Comparison of ENCODE assay signal across 14 cellular contexts in genomic region chr1:4485878-4486277, GRCh38.
DNase-seq lines count a peak whose midpoint lies in the region; ATAC-seq and TF ChIP-seq lines count a peak whose summit lies in the region.
"Had no signal": no experiment of that assay in that cellular context is flagged by ENCODE, and none has a peak within 500 bp of the region (broad histone marks: within the 10 kb centered on the region; RNA-seq: fewer than 3 reads in every experiment).

No MANE protein-coding gene starts in this region.

- H3K4me1 Mint-ChIP-seq in activated T-cell treated with anti-CD3 and anti-CD28 coated beads, Interleukin-2, amount 50 U/mL, for 72 hours (ENCODE audit: low read depth) = no peaks in the 10 kb centered on the region

- DNase-seq in caudate nucleus (lab: John Stamatoyannopoulos, UW) (no peak), DMS53 treated with DMSO at 0.1 percent for 48 hours (lab: John Stamatoyannopoulos, UW; ENCODE audit: unreplicated experiment) (no peak), NCI-H1436 treated with DMSO at 0.1 percent for 48 hours (lab: John Stamatoyannopoulos, UW) (no peak)
- DNase-seq in activated T-cell treated with anti-CD3 and anti-CD28 coated beads, Interleukin-2, amount 50 U/mL, for 72 hours = no peak
- DNase-seq: CD4-positive, alpha-beta T cell; DMS153; GF-D8; GOT3; IMR-90 had no signal

- TF ChIP-seq CTCF in HEK293 (tag by site-specific recombination; IDR thresholded peaks at IDR 0.05) = no peak
- no peak for TF ChIP-seq CTCF in neural cell (IDR thresholded peaks at IDR 0.05; ENCODE audit: poor library complexity, severe bottlenecking)

- peaks cover under 1% of the 10 kb centered on the region for H3K27me3 Mint-ChIP-seq in activated T-cell treated with anti-CD3 and anti-CD28 coated beads, Interleukin-2, amount 50 U/mL, for 72 hours (ENCODE audit: low read depth)

- no peaks in the 10 kb centered on the region for H3K9me3 Mint-ChIP-seq in activated T-cell treated with anti-CD3 and anti-CD28 coated beads, Interleukin-2, amount 50 U/mL, for 72 hours
- H3K9me3 Mint-ChIP-seq: CD4-positive, alpha-beta T cell had no signal

- H3K27ac Mint-ChIP-seq in activated T-cell treated with anti-CD3 and anti-CD28 coated beads, Interleukin-2, amount 50 U/mL, for 72 hours = no peak overlapping the region
- H3K27ac Mint-ChIP-seq: B cell; CD4-positive, alpha-beta T cell had no signal

- POLR2A ChIA-PET in HEK293 (lab: Yijun Ruan, JAX) = no interaction called here

- no peak overlapping the region for H3K27ac ChIP-seq in HEK293 (ENCODE audit: extremely low read depth, low read depth, low read length)
- peak overlapping the region; percentile 76 for H3K27ac ChIP-seq in caudate nucleus (ENCODE audit: low read depth, low read length)
- H3K27ac ChIP-seq in neural cell (ENCODE audit: low read length) = peak overlapping the region; percentile 89
- H3K27ac ChIP-seq: C4-2B had no signal

- no peaks in the 10 kb centered on the region for H3K9me2 ChIP-seq in neural cell (ENCODE audit: insufficient read depth, low read length)

- no peaks in the 10 kb centered on the region for H4K20me1 ChIP-seq in neural cell (ENCODE audit: insufficient read depth)

- H3K4me3 ChIP-seq in HEK293 (ENCODE audit: low read depth, low read length) (no peak overlapping the region), neural cell (ENCODE audit: low read length) (peak overlapping the region; percentile 52)

- no peak for ATAC-seq in activated T-cell treated with anti-CD3 and anti-CD28 coated beads, Interleukin-2, amount 50 U/mL, for 72 hours (replicated peaks in 1 of 2)
- ATAC-seq: HCT116 had no signal

- no peaks in the 10 kb centered on the region for H3K79me2 ChIP-seq in neural cell (replicated peaks; ENCODE audit: insufficient read depth, low read length)

- CTCF ChIA-PET in HEK293 (lab: Yijun Ruan, JAX) = no interaction called here

- H3K4me2 ChIP-seq in neural cell (ENCODE audit: low read length) = no peak overlapping the region

- H2AFZ ChIP-seq in neural cell (ENCODE audit: low read depth, low read length) = no peak overlapping the region

- H3K9ac ChIP-seq in neural cell (ENCODE audit: low read length) = peak overlapping the region; percentile 50

- H3F3A ChIP-seq in neural cell (ENCODE audit: insufficient read depth, low read length, poor library complexity, severe bottlenecking) = no peaks in the 10 kb centered on the region

- H3K36me3 Mint-ChIP-seq in activated T-cell treated with anti-CD3 and anti-CD28 coated beads, Interleukin-2, amount 50 U/mL, for 72 hours (ENCODE audit: insufficient read depth in 2 of 2) = no peaks in the 10 kb centered on the region

- H3K36me3 ChIP-seq in HEK293 (ENCODE audit: control insufficient read depth in 2 of 2, insufficient read depth in 1 of 2, low read length in 2 of 2) = no peaks in the 10 kb centered on the region
- no peaks in the 10 kb centered on the region for H3K36me3 ChIP-seq in neural cell (ENCODE audit: insufficient read depth, low read length)

- no peak overlapping the region for H3K4me3 Mint-ChIP-seq in activated T-cell treated with anti-CD3 and anti-CD28 coated beads, Interleukin-2, amount 50 U/mL, for 72 hours
- H3K4me3 Mint-ChIP-seq: B cell; CD4-positive, alpha-beta T cell had no signal

- no peaks in the 10 kb centered on the region for H3K4me1 ChIP-seq in HEK293 (ENCODE audit: control insufficient read depth, insufficient read depth, low read length)

- H3K27me3 ChIP-seq in neural cell (ENCODE audit: insufficient read depth, low read depth, low read length) = no peaks in the 10 kb centered on the region

- TF ChIP-seq EP300 in neural cell (conservative IDR thresholded peaks at IDR 0.05; ENCODE audit: poor library complexity, severe bottlenecking) = no peak

- TF ChIP-seq RAD21 in neural cell (conservative IDR thresholded peaks at IDR 0.05) = no peak

- H3K9me3 ChIP-seq in HEK293 (ENCODE audit: control insufficient read depth, insufficient read depth, low read depth, low read length) = no peaks in the 10 kb centered on the region
- H3K9me3 ChIP-seq in neural cell (ENCODE audit: low read length) = no peaks in the 10 kb centered on the region

TF ChIP-seq in HEK293, 187 proteins besides CTCF, POLR2A, EP300 and RAD21:
- TF ChIP-seq MYNN (tag by site-specific recombination; IDR thresholded peaks at IDR 0.05; ENCODE audit: borderline replicate concordance) = 0 out of 2 replicates have a peak, but pooled peaks have one; percentile 43
- TF ChIP-seq, protein P1, sequence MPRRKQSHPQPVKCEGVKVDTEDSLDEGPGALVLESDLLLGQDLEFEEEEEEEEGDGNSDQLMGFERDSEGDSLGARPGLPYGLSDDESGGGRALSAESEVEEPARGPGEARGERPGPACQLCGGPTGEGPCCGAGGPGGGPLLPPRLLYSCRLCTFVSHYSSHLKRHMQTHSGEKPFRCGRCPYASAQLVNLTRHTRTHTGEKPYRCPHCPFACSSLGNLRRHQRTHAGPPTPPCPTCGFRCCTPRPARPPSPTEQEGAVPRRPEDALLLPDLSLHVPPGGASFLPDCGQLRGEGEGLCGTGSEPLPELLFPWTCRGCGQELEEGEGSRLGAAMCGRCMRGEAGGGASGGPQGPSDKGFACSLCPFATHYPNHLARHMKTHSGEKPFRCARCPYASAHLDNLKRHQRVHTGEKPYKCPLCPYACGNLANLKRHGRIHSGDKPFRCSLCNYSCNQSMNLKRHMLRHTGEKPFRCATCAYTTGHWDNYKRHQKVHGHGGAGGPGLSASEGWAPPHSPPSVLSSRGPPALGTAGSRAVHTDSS (tag by site-specific recombination; IDR thresholded peaks at IDR 0.05) = no peak

TF ChIP-seq in neural cell, 6 proteins besides CTCF, POLR2A, EP300 and RAD21:
- TF ChIP-seq TAF1 (IDR thresholded peaks at IDR 0.05; ENCODE audit: low read depth) = no peak
- no peak for TF ChIP-seq POLR2AphosphoS5 (IDR thresholded peaks at IDR 0.05)
- TF ChIP-seq MXI1 (conservative IDR thresholded peaks at IDR 0.05; ENCODE audit: poor library complexity, severe bottlenecking) = no peak
- TF ChIP-seq, protein P2, sequence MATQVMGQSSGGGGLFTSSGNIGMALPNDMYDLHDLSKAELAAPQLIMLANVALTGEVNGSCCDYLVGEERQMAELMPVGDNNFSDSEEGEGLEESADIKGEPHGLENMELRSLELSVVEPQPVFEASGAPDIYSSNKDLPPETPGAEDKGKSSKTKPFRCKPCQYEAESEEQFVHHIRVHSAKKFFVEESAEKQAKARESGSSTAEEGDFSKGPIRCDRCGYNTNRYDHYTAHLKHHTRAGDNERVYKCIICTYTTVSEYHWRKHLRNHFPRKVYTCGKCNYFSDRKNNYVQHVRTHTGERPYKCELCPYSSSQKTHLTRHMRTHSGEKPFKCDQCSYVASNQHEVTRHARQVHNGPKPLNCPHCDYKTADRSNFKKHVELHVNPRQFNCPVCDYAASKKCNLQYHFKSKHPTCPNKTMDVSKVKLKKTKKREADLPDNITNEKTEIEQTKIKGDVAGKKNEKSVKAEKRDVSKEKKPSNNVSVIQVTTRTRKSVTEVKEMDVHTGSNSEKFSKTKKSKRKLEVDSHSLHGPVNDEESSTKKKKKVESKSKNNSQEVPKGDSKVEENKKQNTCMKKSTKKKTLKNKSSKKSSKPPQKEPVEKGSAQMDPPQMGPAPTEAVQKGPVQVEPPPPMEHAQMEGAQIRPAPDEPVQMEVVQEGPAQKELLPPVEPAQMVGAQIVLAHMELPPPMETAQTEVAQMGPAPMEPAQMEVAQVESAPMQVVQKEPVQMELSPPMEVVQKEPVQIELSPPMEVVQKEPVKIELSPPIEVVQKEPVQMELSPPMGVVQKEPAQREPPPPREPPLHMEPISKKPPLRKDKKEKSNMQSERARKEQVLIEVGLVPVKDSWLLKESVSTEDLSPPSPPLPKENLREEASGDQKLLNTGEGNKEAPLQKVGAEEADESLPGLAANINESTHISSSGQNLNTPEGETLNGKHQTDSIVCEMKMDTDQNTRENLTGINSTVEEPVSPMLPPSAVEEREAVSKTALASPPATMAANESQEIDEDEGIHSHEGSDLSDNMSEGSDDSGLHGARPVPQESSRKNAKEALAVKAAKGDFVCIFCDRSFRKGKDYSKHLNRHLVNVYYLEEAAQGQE (IDR thresholded peaks at IDR 0.05; ENCODE audit: borderline replicate concordance) = no peak
- no peak for TF ChIP-seq SMC3 (conservative IDR thresholded peaks at IDR 0.05; ENCODE audit: poor library complexity)
